In genomic region chr5:30390095-30390494, GRCh38 we compare ENCODE assay signal across 25 cellular contexts.
"Had no signal": no experiment of that assay in that cellular context is flagged by ENCODE, and none has a peak within 500 bp of the region (broad histone marks: within the 10 kb centered on the region; RNA-seq: fewer than 3 reads in every experiment).

No MANE protein-coding gene starts in this region.

- DNase-seq: activated CD4-positive, alpha-beta T cell treated with anti-CD3 and anti-CD28 coated beads for 48 hours; activated CD4-positive, CD25-positive, alpha-beta regulatory T cell; activated CD8-positive, alpha-beta T cell treated with anti-CD3 and anti-CD28 coated beads for 36 hours; activated naive CD4-positive, alpha-beta T cell treated with Interleukin-2 at 50 U/mL for 16 hours; activated naive CD8-positive, alpha-beta T cell treated with anti-CD3 and anti-CD28 coated beads, Interleukin-2, amount 10 ng/mL, durations not matched to agents 7 days and 5 days; activated T-cell treated with anti-CD3 and anti-CD28 coated beads, Interleukin-2, amount 50 U/mL, for 1 hour; amygdala; dorsolateral prefrontal cortex; heart right ventricle; immature natural killer cell; left colon; lower lobe of right lung; midbrain; nephron progenitor cell; occipital lobe; posterior cingulate gyrus; retina; stimulated activated naive B cell treated with anti-CD40 and anti-IgM and Interleukin-4, amounts not matched to agents 10 μg/mL and 1 μg/mL and 100 μg/mL, for 72 hours; T-helper 1 cell; T-helper 9 cell; upper lobe of right lung had no signal

- H3K9me3 Mint-ChIP-seq: nephron progenitor cell had no signal

- H3K27ac Mint-ChIP-seq: activated CD8-positive, alpha-beta T cell treated with anti-CD3 and anti-CD28 coated beads for 36 hours; activated naive CD8-positive, alpha-beta T cell treated with anti-CD3 and anti-CD28 coated beads, Interleukin-2, amount 10 ng/mL, durations not matched to agents 7 days and 5 days; activated T-helper 17 cell treated with anti-CD3 and anti-CD28 coated beads, Interleukin-2, amount 50 U/mL, for 72 hours; immature natural killer cell; nephron progenitor cell; stimulated activated naive B cell treated with anti-CD40 and anti-IgM and Interleukin-4, amounts not matched to agents 10 μg/mL and 1 μg/mL and 100 μg/mL, for 72 hours had no signal

- H3K36me3 Mint-ChIP-seq: activated naive CD8-positive, alpha-beta T cell treated with anti-CD3 and anti-CD28 coated beads, Interleukin-2, amount 10 ng/mL, durations not matched to agents 7 days and 5 days; stimulated activated naive B cell treated with anti-CD40 and anti-IgM and Interleukin-4, amounts not matched to agents 10 μg/mL and 1 μg/mL and 100 μg/mL, for 72 hours had no signal

- H3K9me3 ChIP-seq: gastroesophageal sphincter, lower lobe of right lung, thoracic aorta, upper lobe of right lung had no signal

- H3K4me3 ChIP-seq: dorsolateral prefrontal cortex, gastroesophageal sphincter, heart right ventricle, lower lobe of right lung, thoracic aorta, upper lobe of right lung had no signal

- FAIRE-seq: colon had no signal

- H3K4me3 Mint-ChIP-seq: activated CD8-positive, alpha-beta T cell treated with anti-CD3 and anti-CD28 coated beads for 36 hours; activated naive CD8-positive, alpha-beta T cell treated with anti-CD3 and anti-CD28 coated beads, Interleukin-2, amount 10 ng/mL, durations not matched to agents 7 days and 5 days; activated T-helper 17 cell treated with anti-CD3 and anti-CD28 coated beads, Interleukin-2, amount 50 U/mL, for 72 hours; immature natural killer cell; nephron progenitor cell; stimulated activated naive B cell treated with anti-CD40 and anti-IgM and Interleukin-4, amounts not matched to agents 10 μg/mL and 1 μg/mL and 100 μg/mL, for 72 hours had no signal

- H3K4me1 Mint-ChIP-seq: activated naive CD8-positive, alpha-beta T cell treated with anti-CD3 and anti-CD28 coated beads, Interleukin-2, amount 10 ng/mL, durations not matched to agents 7 days and 5 days; activated T-helper 17 cell treated with anti-CD3 and anti-CD28 coated beads, Interleukin-2, amount 50 U/mL, for 72 hours; immature natural killer cell; nephron progenitor cell; stimulated activated naive B cell treated with anti-CD40 and anti-IgM and Interleukin-4, amounts not matched to agents 10 μg/mL and 1 μg/mL and 100 μg/mL, for 72 hours had no signal

- ATAC-seq: activated CD8-positive, alpha-beta T cell treated with anti-CD3 and anti-CD28 coated beads for 36 hours; activated T-helper 17 cell treated with anti-CD3 and anti-CD28 coated beads, Interleukin-2, amount 50 U/mL, for 72 hours; gastroesophageal sphincter; heart right ventricle; left colon; lower lobe of right lung; stimulated activated naive B cell treated with anti-CD40 and anti-IgM and Interleukin-4, amounts not matched to agents 10 μg/mL and 1 μg/mL and 100 μg/mL, for 72 hours; upper lobe of right lung had no signal

- H3K4me1 ChIP-seq: gastroesophageal sphincter, heart right ventricle, lower lobe of right lung, upper lobe of right lung had no signal

- H3K27me3 ChIP-seq: dorsolateral prefrontal cortex, gastroesophageal sphincter, heart right ventricle, upper lobe of right lung had no signal

- H3K27ac ChIP-seq: dorsolateral prefrontal cortex, gastroesophageal sphincter, heart right ventricle, lower lobe of right lung, thoracic aorta, upper lobe of right lung had no signal

- H3K27me3 Mint-ChIP-seq: activated CD8-positive, alpha-beta T cell treated with anti-CD3 and anti-CD28 coated beads for 36 hours; activated naive CD8-positive, alpha-beta T cell treated with anti-CD3 and anti-CD28 coated beads, Interleukin-2, amount 10 ng/mL, durations not matched to agents 7 days and 5 days; activated T-helper 17 cell treated with anti-CD3 and anti-CD28 coated beads, Interleukin-2, amount 50 U/mL, for 72 hours; stimulated activated naive B cell treated with anti-CD40 and anti-IgM and Interleukin-4, amounts not matched to agents 10 μg/mL and 1 μg/mL and 100 μg/mL, for 72 hours had no signal

- H3K36me3 ChIP-seq: gastroesophageal sphincter, heart right ventricle, lower lobe of right lung, thoracic aorta, upper lobe of right lung had no signal
